Comparison of ENCODE assay signal across 8 cellular contexts in the genomic region with DNA sequence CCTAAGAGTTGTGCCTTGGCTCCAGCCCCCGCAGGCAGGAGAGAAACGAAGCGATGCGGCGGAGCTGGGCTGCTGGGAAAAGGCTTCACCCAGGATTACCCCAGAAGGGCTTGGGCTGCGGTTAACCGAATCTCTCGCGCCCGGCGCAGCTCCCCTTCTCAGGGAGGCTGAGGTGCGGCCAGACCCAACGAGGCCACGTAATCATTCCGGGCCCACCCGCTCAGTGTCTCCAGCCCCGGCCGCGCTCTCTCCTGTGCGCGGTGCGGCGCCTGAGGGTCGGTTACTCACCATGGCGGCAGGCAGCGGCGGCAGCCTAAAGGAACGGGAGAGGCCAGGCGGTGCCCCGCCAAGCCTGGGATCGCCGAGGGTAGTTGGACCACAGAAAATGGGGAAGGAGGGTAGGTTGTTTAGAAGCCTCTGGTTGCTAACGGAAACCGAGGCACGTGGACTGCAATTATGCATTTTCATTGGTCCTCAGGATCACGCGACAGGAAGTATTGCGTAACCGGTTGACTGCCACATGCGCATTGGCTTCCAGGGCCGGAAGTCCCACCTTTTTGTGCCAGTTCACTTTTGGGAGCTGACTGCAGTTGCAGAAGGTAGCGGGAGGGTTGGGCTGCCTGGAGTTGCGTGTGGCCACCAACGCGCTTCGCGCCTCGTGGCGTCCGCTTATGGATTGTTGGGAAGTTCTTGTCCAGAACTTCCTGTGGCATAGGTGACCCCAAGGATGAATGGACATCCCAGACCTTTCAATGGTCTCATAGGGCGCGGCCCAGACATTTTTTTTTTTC. TPM values are rescaled to one million over a fixed set of nuclear protein-coding genes. Genes with fewer than 3 reads are reported as not detected.
DNase-seq lines count a peak whose midpoint lies in the region; ATAC-seq and TF ChIP-seq lines count a peak whose summit lies in the region.

A gene with protein sequence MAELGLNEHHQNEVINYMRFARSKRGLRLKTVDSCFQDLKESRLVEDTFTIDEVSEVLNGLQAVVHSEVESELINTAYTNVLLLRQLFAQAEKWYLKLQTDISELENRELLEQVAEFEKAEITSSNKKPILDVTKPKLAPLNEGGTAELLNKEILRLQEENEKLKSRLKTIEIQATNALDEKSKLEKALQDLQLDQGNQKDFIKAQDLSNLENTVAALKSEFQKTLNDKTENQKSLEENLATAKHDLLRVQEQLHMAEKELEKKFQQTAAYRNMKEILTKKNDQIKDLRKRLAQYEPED (minus strand): TSS at position 419 of the 791 bp plus-strand sequence. CDS start 128 bp downstream, at position 291.

- no peak for TF ChIP-seq CTCF in C4-2B (conservative IDR thresholded peaks at IDR 0.05)

- H3K9me3 ChIP-seq in endocrine pancreas (ENCODE audit: control insufficient read depth, low read length) (no peaks in the 10 kb centered on the region), mesenchymal stem cell (ENCODE audit: control insufficient read depth, low read length) (no peaks in the 10 kb centered on the region)

- H3K79me1 ChIP-seq in mesenchymal stem cell (replicated peaks; ENCODE audit: low read length, poor library complexity, severe bottlenecking), result peaks cover 14% of the 10 kb centered on the region

- peak within 1 kb of the TSS; percentile 98 for H2AFZ ChIP-seq in mesenchymal stem cell (ENCODE audit: low read depth, low read length)

- peak within 1 kb of the TSS; percentile 24 to 71 for H3K4ac ChIP-seq in mesenchymal stem cell (ENCODE audit: low read depth in 1 of 2, low read length in 2 of 2)

- H3K27ac ChIP-seq in C4-2B (peak within 1 kb of the TSS; percentile 36), mesenchymal stem cell (ENCODE audit: low read length, poor library complexity, severe bottlenecking) (peak within 1 kb of the TSS; percentile 9)

- H2BK15ac ChIP-seq in mesenchymal stem cell (ENCODE audit: low read depth, poor library complexity, severe bottlenecking), result no peak within 1 kb of the TSS

- H2AK5ac ChIP-seq in mesenchymal stem cell (ENCODE audit: low read length, severe bottlenecking), result no peak within 1 kb of the TSS

- peak within 1 kb of the TSS; percentile 22 for H4K91ac ChIP-seq in mesenchymal stem cell (ENCODE audit: low read length)

- peak within 1 kb of the TSS; percentile 89 for H3K4me2 ChIP-seq in mesenchymal stem cell (ENCODE audit: low read length, poor library complexity, severe bottlenecking)

- DNase-seq in HT-29 (ENCODE audit: low spot score) (peak; percentile 92), NOMO-1 treated with DMSO at 0.1 percent for 48 hours (lab: John Stamatoyannopoulos, UW; ENCODE audit: unreplicated experiment) (peak; percentile 99), mesenchymal stem cell (peak; percentile 98)
- peak; percentile 60 to 77 (median 63) for DNase-seq in activated CD8-positive, alpha-beta memory T cell treated with anti-CD3 and anti-CD28 coated beads for 48 hours (ENCODE audit: low read depth in 2 of 3, low spot score in 2 of 3)
- peak; percentile 77 for DNase-seq in stimulated activated CD8-positive, alpha-beta memory T cell treated with anti-CD3 and anti-CD28 coated beads, Interleukin-12 subunit alpha, Interleukin-12 subunit beta, amount 100 ng/mL, for 1 hour (ENCODE audit: low read depth)

- H3K9ac ChIP-seq in endocrine pancreas (ENCODE audit: control insufficient read depth, insufficient read depth, low read length) (peak within 1 kb of the TSS; percentile 27), mesenchymal stem cell (ENCODE audit: low read length) (peak within 1 kb of the TSS; percentile 97)

- ATAC-seq in GM19438 (IDR thresholded peaks at IDR 0.05; ENCODE audit: low read depth, unreplicated experiment), result peak; percentile 89

- H3K14ac ChIP-seq in mesenchymal stem cell (ENCODE audit: low read length in 2 of 2), result peak within 1 kb of the TSS in 1 of 2 experiments; percentile 56

- peak within 1 kb of the TSS; percentile 90 for H4K8ac ChIP-seq in mesenchymal stem cell (ENCODE audit: low read length)

- H3K36me3 ChIP-seq in endocrine pancreas (ENCODE audit: control insufficient read depth, insufficient read depth, low read length) (no peaks in the 10 kb centered on the region), mesenchymal stem cell (ENCODE audit: control insufficient read depth in 1 of 2, insufficient read depth in 2 of 2, low read depth in 1 of 2, low read length in 2 of 2) (peaks cover 0 to 8% of the 10 kb centered on the region in 2 experiments)

- H2BK120ac ChIP-seq in mesenchymal stem cell (ENCODE audit: low read depth, low read length), result no peak within 1 kb of the TSS

- peak within 1 kb of the TSS; percentile 75 for H3K4me3 ChIP-seq in endocrine pancreas (ENCODE audit: control insufficient read depth, insufficient read depth, low read length)
- peak within 1 kb of the TSS; percentile 92 to 93 for H3K4me3 ChIP-seq in mesenchymal stem cell (ENCODE audit: insufficient read depth in 1 of 2, low read depth in 1 of 2, low read length in 2 of 2)

- 4% methylated on average over 52 of the region's 52 CpGs for WGBS in mesenchymal stem cell

- H3K27me3 ChIP-seq in endocrine pancreas (ENCODE audit: control insufficient read depth, insufficient read depth, low read length), result no peaks in the 10 kb centered on the region
- H3K27me3 ChIP-seq in mesenchymal stem cell (ENCODE audit: control insufficient read depth in 1 of 2, insufficient read depth in 1 of 2, low read length in 2 of 2), result peaks cover 12 to 13% of the 10 kb centered on the region in 2 experiments

- peaks cover 6% of the 10 kb centered on the region for H3K4me1 ChIP-seq in endocrine pancreas (ENCODE audit: control insufficient read depth, insufficient read depth, low read length)
- H3K4me1 ChIP-seq in mesenchymal stem cell (ENCODE audit: control insufficient read depth, insufficient read depth, low read depth, low read length), result peaks cover 2% of the 10 kb centered on the region

- no peak within 1 kb of the TSS for H2BK5ac ChIP-seq in mesenchymal stem cell (ENCODE audit: low read depth, low read length, poor library complexity, severe bottlenecking)

- peak within 1 kb of the TSS in 1 of 2 experiments; percentile 46 for H3K23ac ChIP-seq in mesenchymal stem cell (ENCODE audit: low read length in 2 of 2)

- peak within 1 kb of the TSS; percentile 58 to 73 for H3K18ac ChIP-seq in mesenchymal stem cell (ENCODE audit: low read depth in 1 of 2, low read length in 2 of 2)

- no peak within 1 kb of the TSS for H2BK12ac ChIP-seq in mesenchymal stem cell (ENCODE audit: low read length in 2 of 2)

RNA-seq across cellular contexts. Expression of the gene that starts here (rescaled TPM):
- total RNA-seq in HT-29 (2014; rRNA removed; shearing (Covaris generic)), result 3.2 and 6.4 TPM in 2 replicates
- 32.4 TPM for polyA plus RNA-seq in mesenchymal stem cell (2013, experiment 1 of 2)
- 32.4 TPM for polyA plus RNA-seq in mesenchymal stem cell (2013, experiment 2 of 2)

Comparison
In these comparisons a context has a peak if more than half of its experiments do, and no peak if none do; other contexts are left out.
1. Peak in every context shown above with its lines: DNase-seq, ATAC-seq, H3K4me3 ChIP-seq and H3K27ac ChIP-seq.